15 cellular contexts compared by ENCODE assay signal in genomic region chr15:59147666-59148065, GRCh38.
DNase-seq lines count a peak whose midpoint lies in the region; ATAC-seq and TF ChIP-seq lines count a peak whose summit lies in the region.
"Had no signal": no experiment of that assay in that cellular context is flagged by ENCODE, and none has a peak within 500 bp of the region (broad histone marks: within the 10 kb centered on the region; RNA-seq: fewer than 3 reads in every experiment).

No MANE protein-coding gene starts in this region.

- no peaks in the 10 kb centered on the region for H3K9me3 ChIP-seq in HUES48 (ENCODE audit: control insufficient read depth, insufficient read depth, low read length)
- H3K9me3 ChIP-seq in RWPE2 (ENCODE audit: severe bottlenecking): no peaks in the 10 kb centered on the region
- H3K9me3 ChIP-seq in iPS-20b (ENCODE audit: insufficient read depth, low read depth, low read length): no peaks in the 10 kb centered on the region
- H3K9me3 ChIP-seq: BLaER1 treated with 17β-estradiol and CSF1 and Interleukin-3, amounts not matched to agents 10 nM and 100 nM had no signal

- DNase-seq in RWPE2 (ENCODE audit: low spot score) (peak; percentile 45), HPDE6-E6E7 (ENCODE audit: extremely low spot score) (no peak), hypothalamus (lab: John Stamatoyannopoulos, UW) (no peak), activated gamma-delta T cell treated with Interleukin-2 at 50 U/mL for 16 hours (no peak)
- no peak for DNase-seq in activated CD4-positive, alpha-beta T cell treated with anti-CD3 and anti-CD28 coated beads for 1 hour
- DNase-seq: ACHN; Calu3; CD4-positive, alpha-beta T cell; DMS 273 treated with DMSO at 0.1 percent for 48 hours; GOT3; HCEC 1CT; KG1 had no signal

- H3K36me3 ChIP-seq in HUES48 (ENCODE audit: control insufficient read depth, insufficient read depth, low read length) (peaks cover 52% of the 10 kb centered on the region), RWPE2 (ENCODE audit: low read depth) (peaks cover 92% of the 10 kb centered on the region), iPS-20b (ENCODE audit: insufficient read depth, low read depth, low read length) (peaks cover 59% of the 10 kb centered on the region)

- no peak overlapping the region for H3K4me3 ChIP-seq in HUES48 (ENCODE audit: low read depth, low read length)
- no peak overlapping the region for H3K4me3 ChIP-seq in RWPE2 (ENCODE audit: severe bottlenecking)
- peak overlapping the region; percentile 29 for H3K4me3 ChIP-seq in iPS-20b (ENCODE audit: low read length)
- H3K4me3 ChIP-seq: BLaER1 treated with 17β-estradiol and CSF1 and Interleukin-3, amounts not matched to agents 10 nM and 100 nM had no signal

- no peak for TF ChIP-seq CTCF in RWPE2 (IDR thresholded peaks at IDR 0.05; ENCODE audit: poor library complexity, severe bottlenecking)

- H3K9ac ChIP-seq in HUES48 (ENCODE audit: low read depth, low read length) (peak overlapping the region; percentile 0; the same call in 1 of the 2 replicates), iPS-20b (ENCODE audit: low read depth, low read length) (no peak overlapping the region)
- H3K9ac ChIP-seq: BLaER1 treated with 17β-estradiol and CSF1 and Interleukin-3, amounts not matched to agents 10 nM and 100 nM had no signal

- no peaks in the 10 kb centered on the region for H3K27me3 ChIP-seq in HUES48 (ENCODE audit: control insufficient read depth, insufficient read depth, low read length)
- H3K27me3 ChIP-seq in RWPE2 (ENCODE audit: insufficient read depth, poor library complexity, severe bottlenecking): no peaks in the 10 kb centered on the region
- H3K27me3 ChIP-seq in iPS-20b (ENCODE audit: insufficient read depth, low read length): no peaks in the 10 kb centered on the region
- H3K27me3 ChIP-seq: BLaER1 treated with 17β-estradiol and CSF1 and Interleukin-3, amounts not matched to agents 10 nM and 100 nM had no signal

- peaks cover 13% of the 10 kb centered on the region for H3K4me1 ChIP-seq in HUES48 (ENCODE audit: control insufficient read depth, insufficient read depth, low read length)
- no peaks in the 10 kb centered on the region for H3K4me1 ChIP-seq in RWPE2 (ENCODE audit: insufficient read depth, poor library complexity, severe bottlenecking)
- peaks cover 18% of the 10 kb centered on the region; the same call in 1 of the 2 replicates for H3K4me1 ChIP-seq in iPS-20b (ENCODE audit: insufficient read depth, low read length)
- H3K4me1 ChIP-seq: BLaER1 treated with 17β-estradiol and CSF1 and Interleukin-3, amounts not matched to agents 10 nM and 100 nM had no signal

- H3K27ac ChIP-seq in HUES48 (ENCODE audit: low read depth, low read length): peak overlapping the region; percentile 73
- H3K27ac ChIP-seq in RWPE2 (ENCODE audit: poor library complexity, severe bottlenecking): no peak overlapping the region
- peak overlapping the region; percentile 19 for H3K27ac ChIP-seq in iPS-20b (ENCODE audit: low read length)
- H3K27ac ChIP-seq: BLaER1 treated with 17β-estradiol and CSF1 and Interleukin-3, amounts not matched to agents 10 nM and 100 nM had no signal

- no peak for ATAC-seq in RWPE2 (ENCODE audit: low read depth)
